Comparison of ENCODE assay signal across 1 cellular context in the genomic region with DNA sequence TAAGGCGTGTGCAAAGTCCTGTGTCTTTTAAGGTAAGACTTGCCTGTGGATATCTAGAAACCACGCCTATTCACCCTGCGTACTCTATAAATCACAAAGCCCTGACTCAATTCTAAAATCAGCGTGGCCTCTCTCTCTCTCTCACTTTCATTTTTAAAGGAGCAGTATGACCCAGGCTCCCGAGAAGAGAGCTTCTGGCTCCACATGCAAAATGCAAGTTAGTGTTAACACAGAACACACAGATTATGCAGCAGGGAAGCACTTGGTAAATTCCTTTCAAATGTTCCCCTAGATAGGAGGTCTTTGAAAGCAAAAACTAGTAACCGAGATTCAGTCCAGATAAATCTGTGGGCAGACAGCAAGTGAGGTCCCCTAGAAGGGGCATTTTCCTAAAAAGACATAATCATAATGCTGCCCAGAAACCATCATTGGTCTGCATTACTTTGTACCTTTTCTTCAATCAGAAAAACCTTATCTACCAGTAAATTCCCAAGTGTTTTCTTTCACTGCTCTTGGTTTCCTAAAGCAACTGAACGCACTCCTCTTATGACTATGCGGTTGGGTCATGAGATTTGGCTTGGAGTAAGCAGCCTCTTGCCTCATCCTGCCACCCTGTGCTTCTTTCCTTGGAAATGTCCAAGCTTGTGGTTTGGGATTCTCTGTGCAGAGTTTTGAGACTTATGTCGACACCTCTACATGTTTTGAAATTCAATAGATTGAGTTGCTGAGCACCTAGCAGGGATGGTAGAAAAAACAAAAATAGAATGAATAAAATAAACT.
TF ChIP-seq lines count a peak whose summit lies in the region.

No MANE protein-coding gene starts in this region.

TF ChIP-seq in HCT116, 20 proteins besides CTCF, POLR2A, EP300 and RAD21 (continued from another document):
- TF ChIP-seq CEBPB (IDR thresholded peaks at IDR 0.05; ENCODE audit: low read depth) (no peak), SIN3A (IDR thresholded peaks at IDR 0.05; ENCODE audit: low read depth) (no peak), EZH2 (IDR thresholded peaks at IDR 0.05) (no peak), CBX3 (IDR thresholded peaks at IDR 0.05; ENCODE audit: low read depth) (no peak), ZNF274 (IDR thresholded peaks at IDR 0.05; ENCODE audit: low read depth, low read length) (no peak), YY1 (IDR thresholded peaks at IDR 0.05; ENCODE audit: extremely low read depth, insufficient replicate concordance, low read depth, low read length) (no peak)
- TF ChIP-seq, protein P1, sequence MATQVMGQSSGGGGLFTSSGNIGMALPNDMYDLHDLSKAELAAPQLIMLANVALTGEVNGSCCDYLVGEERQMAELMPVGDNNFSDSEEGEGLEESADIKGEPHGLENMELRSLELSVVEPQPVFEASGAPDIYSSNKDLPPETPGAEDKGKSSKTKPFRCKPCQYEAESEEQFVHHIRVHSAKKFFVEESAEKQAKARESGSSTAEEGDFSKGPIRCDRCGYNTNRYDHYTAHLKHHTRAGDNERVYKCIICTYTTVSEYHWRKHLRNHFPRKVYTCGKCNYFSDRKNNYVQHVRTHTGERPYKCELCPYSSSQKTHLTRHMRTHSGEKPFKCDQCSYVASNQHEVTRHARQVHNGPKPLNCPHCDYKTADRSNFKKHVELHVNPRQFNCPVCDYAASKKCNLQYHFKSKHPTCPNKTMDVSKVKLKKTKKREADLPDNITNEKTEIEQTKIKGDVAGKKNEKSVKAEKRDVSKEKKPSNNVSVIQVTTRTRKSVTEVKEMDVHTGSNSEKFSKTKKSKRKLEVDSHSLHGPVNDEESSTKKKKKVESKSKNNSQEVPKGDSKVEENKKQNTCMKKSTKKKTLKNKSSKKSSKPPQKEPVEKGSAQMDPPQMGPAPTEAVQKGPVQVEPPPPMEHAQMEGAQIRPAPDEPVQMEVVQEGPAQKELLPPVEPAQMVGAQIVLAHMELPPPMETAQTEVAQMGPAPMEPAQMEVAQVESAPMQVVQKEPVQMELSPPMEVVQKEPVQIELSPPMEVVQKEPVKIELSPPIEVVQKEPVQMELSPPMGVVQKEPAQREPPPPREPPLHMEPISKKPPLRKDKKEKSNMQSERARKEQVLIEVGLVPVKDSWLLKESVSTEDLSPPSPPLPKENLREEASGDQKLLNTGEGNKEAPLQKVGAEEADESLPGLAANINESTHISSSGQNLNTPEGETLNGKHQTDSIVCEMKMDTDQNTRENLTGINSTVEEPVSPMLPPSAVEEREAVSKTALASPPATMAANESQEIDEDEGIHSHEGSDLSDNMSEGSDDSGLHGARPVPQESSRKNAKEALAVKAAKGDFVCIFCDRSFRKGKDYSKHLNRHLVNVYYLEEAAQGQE (IDR thresholded peaks at IDR 0.05; ENCODE audit: low read depth): no peak
